ENCODE assay signal across 8 cellular contexts in genomic region chr13:42039946-42040729, GRCh38. TPM values are rescaled to one million over a fixed set of nuclear protein-coding genes. Genes with fewer than 3 reads are reported as not detected.
A peak's percentile ranks its signal among the peaks of the same experiment; 100 is the strongest.
DNase-seq lines count a peak whose midpoint lies in the region; ATAC-seq lines count a peak whose summit lies in the region.

No MANE protein-coding gene starts in this region.

- H3K9me3 Mint-ChIP-seq in CD8-positive, alpha-beta memory T cell = peaks cover 0 to 4% (median 0%) of the 10 kb centered on the region in 5 donors

- H3K36me3 ChIP-seq in CD8-positive, alpha-beta memory T cell (ENCODE audit: insufficient read depth, low read length) = no peaks in the 10 kb centered on the region

- peaks cover 12% of the 10 kb centered on the region for H3K4me1 ChIP-seq in CD8-positive, alpha-beta memory T cell (ENCODE audit: insufficient read depth, low read length)

- peaks cover 0 to 8% (median 0%) of the 10 kb centered on the region in 3 donors for H3K36me3 Mint-ChIP-seq in CD8-positive, alpha-beta memory T cell

- H3K4me3 Mint-ChIP-seq in CD8-positive, alpha-beta memory T cell = peak overlapping the region; percentile 84 to 95 (median 89)

- CTCF ChIA-PET in CD8-positive, alpha-beta memory T cell (lab: Charles Lee) = no interaction called here

- H3K9me3 ChIP-seq in CD8-positive, alpha-beta memory T cell (ENCODE audit: low read length) = no peaks in the 10 kb centered on the region

- no peaks in the 10 kb centered on the region for H3K27me3 ChIP-seq in CD8-positive, alpha-beta memory T cell (ENCODE audit: insufficient read depth, low read length, poor library complexity, severe bottlenecking)

- H3K27ac Mint-ChIP-seq in CD8-positive, alpha-beta memory T cell = peak overlapping the region; percentile 72 to 93 (median 88)

- H3K4me3 ChIP-seq in CD8-positive, alpha-beta memory T cell (ENCODE audit: low read length) = peak overlapping the region; percentile 52

- no peaks in the 10 kb centered on the region for H3K27me3 Mint-ChIP-seq in CD8-positive, alpha-beta memory T cell

- POLR2A ChIA-PET in CD8-positive, alpha-beta memory T cell (lab: Charles Lee) = no interaction called here

- peaks cover 16 to 21% (median 20%) of the 10 kb centered on the region in 3 donors for H3K4me1 Mint-ChIP-seq in CD8-positive, alpha-beta memory T cell

- peak; percentile 77 to 93 (median 84) for DNase-seq in CD8-positive, alpha-beta memory T cell
- DNase-seq in NOMO-1 treated with dmso at 0.1 percent for 144 hours (lab: John Stamatoyannopoulos, UW; ENCODE audit: unreplicated experiment) (peak; percentile 35), activated T-cell treated with anti-CD3 and anti-CD28 coated beads for 24 hours (ENCODE audit: low read depth) (peak; percentile 80), epithelial cell of prostate (ENCODE audit: low read depth, low spot score) (no peak), mucosa of gallbladder (ENCODE audit: low spot score) (peak; percentile 93)
- peak; percentile 82 for DNase-seq in stimulated activated CD8-positive, alpha-beta memory T cell treated with anti-CD3 and anti-CD28 coated beads, Interleukin-4, amount 100 ng/mL, for 24 hours (ENCODE audit: low read depth)

- peak overlapping the region; percentile 18 for H3K27ac ChIP-seq in CD8-positive, alpha-beta memory T cell (ENCODE audit: low read depth, low read length)
- peak overlapping the region; percentile 91 for H3K27ac ChIP-seq in epithelial cell of prostate

- ATAC-seq in GM19395 (IDR thresholded peaks at IDR 0.05; ENCODE audit: unreplicated experiment) (peak; percentile 69), HG03521 (IDR thresholded peaks at IDR 0.05; ENCODE audit: unreplicated experiment) (peak; percentile 69)

RNA-seq across cellular contexts. Expression of gene DGKH, which starts 8.3 kb away (rescaled TPM):
- total RNA-seq in CD8-positive, alpha-beta memory T cell = 10 to 100 TPM; 10.2 to 10.9 TPM
- polyA plus RNA-seq in CD8-positive, alpha-beta memory T cell = 2.5 TPM
- total RNA-seq in mucosa of gallbladder = 16.8 TPM
